ENCODE assay signal across 21 cellular contexts in genomic region chr4:20086067-20086466, GRCh38.
"Had no signal": no experiment of that assay in that cellular context is flagged by ENCODE, and none has a peak within 500 bp of the region (broad histone marks: within the 10 kb centered on the region; RNA-seq: fewer than 3 reads in every experiment).

No MANE protein-coding gene starts in this region.

- H3K27ac ChIP-seq: esophagus muscularis mucosa, foreskin keratinocyte, heart right ventricle, left lung, lower lobe of right lung, ovary, stomach, tibial artery, upper lobe of right lung had no signal

- H3K4me1 ChIP-seq: heart right ventricle, left lung, lower lobe of right lung, sigmoid colon, stomach, upper lobe of right lung had no signal

- H3K36me3 ChIP-seq: esophagus muscularis mucosa, heart right ventricle, left lung, lower lobe of right lung, ovary, sigmoid colon, stomach, tibial artery, upper lobe of right lung had no signal

- H3K9me3 ChIP-seq: esophagus muscularis mucosa, left lung, lower lobe of right lung, ovary, sigmoid colon, stomach, tibial artery, upper lobe of right lung had no signal

- H3K4me3 ChIP-seq: esophagus muscularis mucosa, heart right ventricle, left lung, lower lobe of right lung, ovary, sigmoid colon, stomach, tibial artery, upper lobe of right lung had no signal

- DNase-seq: activated CD4-positive, alpha-beta memory T cell treated with anti-CD3 and anti-CD28 coated beads for 36 hours; activated CD4-positive, alpha-beta T cell treated with anti-CD3 and anti-CD28 coated beads for 48 hours; activated CD4-positive, CD25-positive, alpha-beta regulatory T cell; activated CD8-positive, alpha-beta memory T cell treated with anti-CD3 and anti-CD28 coated beads, Interleukin-2, amount 50 U/mL, for 4 hours; activated gamma-delta T cell treated with Interleukin-2 at 50 U/mL for 16 hours; activated naive CD4-positive, alpha-beta T cell treated with anti-CD3 and anti-CD28 coated beads, Interleukin-2, amount 50 U/mL, for 16 hours; activated T-cell treated with anti-CD3 and anti-CD28 coated beads, Interleukin-2, amount 50 U/mL, for 24 hours; heart right ventricle; left lung; lower lobe of right lung; ovary; sigmoid colon; stimulated activated CD4-positive, alpha-beta T cell treated with anti-CD3 and anti-CD28 coated beads, Interleukin-15, amount 100 ng/mL, for 24 hours; stimulated activated CD4-positive, alpha-beta T cell treated with anti-CD3 and anti-CD28 coated beads, Interleukin-2, amount 100 ng/mL, for 24 hours; stimulated activated naive B cell treated with anti-CD40 and anti-IgM and Interleukin-4, amounts not matched to agents 10 μg/mL and 1 μg/mL and 100 μg/mL, for 72 hours; stomach; T-helper 1 cell; tibial artery; upper lobe of right lung had no signal

- ATAC-seq: heart right ventricle; left lung; lower lobe of right lung; stimulated activated naive B cell treated with anti-CD40 and anti-IgM and Interleukin-4, amounts not matched to agents 10 μg/mL and 1 μg/mL and 100 μg/mL, for 72 hours; upper lobe of right lung had no signal

- H3K27me3 ChIP-seq: esophagus muscularis mucosa, heart right ventricle, left lung, ovary, sigmoid colon, stomach, tibial artery, upper lobe of right lung had no signal
